ENCODE assay signal across 29 cellular contexts in genomic region chr9:130437011-130437784, GRCh38.
"Had no signal": no experiment of that assay in that cellular context is flagged by ENCODE, and none has a peak within 500 bp of the region (broad histone marks: within the 10 kb centered on the region; RNA-seq: fewer than 3 reads in every experiment).

No MANE protein-coding gene starts in this region.

- H2AFZ ChIP-seq: hepatocyte had no signal

- H3K4me2 ChIP-seq: hepatocyte had no signal

- ATAC-seq: body of pancreas, gastrocnemius medialis, left colon, lower lobe of right lung, natural killer cell, upper lobe of right lung had no signal

- H3K27ac ChIP-seq: adrenal gland, body of pancreas, colonic mucosa, dorsolateral prefrontal cortex, gastrocnemius medialis, hepatocyte, lower lobe of right lung, neutrophil, ovary, suprapubic skin, tibial artery, upper lobe of right lung had no signal

- DNase-seq: activated CD4-positive, alpha-beta T cell treated with anti-CD3 and anti-CD28 coated beads for 4 hours; activated CD4-positive, alpha-beta T cell treated with anti-CD3 and anti-CD28 coated beads, Interleukin-2, amount 50 U/mL, for 4 hours; activated effector memory CD4-positive, alpha-beta T cell treated with Interleukin-2 at 50 U/mL for 16 hours; activated naive CD4-positive, alpha-beta T cell treated with anti-CD3 and anti-CD28 coated beads for 36 hours; activated naive CD8-positive, alpha-beta T cell treated with anti-CD3 and anti-CD28 coated beads for 36 hours; adrenal gland; aorta; body of pancreas; colonic mucosa; dorsolateral prefrontal cortex; effector memory CD4-positive, alpha-beta T cell; erythroblast; gastrocnemius medialis; glutamatergic neuron; islet precursor cell; left colon; lower lobe of right lung; mesenchymal stem cell; natural killer cell; ovary; stimulated activated naive CD4-positive, alpha-beta T cell; T-helper 1 cell; tibial artery; upper lobe of right lung had no signal

- H3K79me2 ChIP-seq: hepatocyte had no signal

- H3K4me3 ChIP-seq: adrenal gland, body of pancreas, colonic mucosa, dorsolateral prefrontal cortex, gastrocnemius medialis, hepatocyte, lower lobe of right lung, ovary, suprapubic skin, tibial artery, upper lobe of right lung had no signal

- H3K9me3 Mint-ChIP-seq: natural killer cell had no signal

- H3K27ac Mint-ChIP-seq: activated naive CD4-positive, alpha-beta T cell treated with anti-CD3 and anti-CD28 coated beads for 36 hours; activated naive CD8-positive, alpha-beta T cell treated with anti-CD3 and anti-CD28 coated beads for 36 hours; natural killer cell; progenitor cell of endocrine pancreas; T-helper 2 cell treated with Interferon-gamma antibody and Interleukin-4, amounts not matched to agents 5 μg/mL and 100 μg/mL, for 36 hours had no signal

- H3K4me1 ChIP-seq: gastrocnemius medialis had no signal

- H3K27me3 ChIP-seq: adrenal gland, colonic mucosa, gastrocnemius medialis, ovary had no signal

- H3K4me3 Mint-ChIP-seq: activated naive CD4-positive, alpha-beta T cell treated with anti-CD3 and anti-CD28 coated beads for 36 hours; activated naive CD8-positive, alpha-beta T cell treated with anti-CD3 and anti-CD28 coated beads for 36 hours; natural killer cell; T-helper 2 cell treated with Interferon-gamma antibody and Interleukin-4, amounts not matched to agents 5 μg/mL and 100 μg/mL, for 36 hours had no signal

- H3K36me3 Mint-ChIP-seq: activated naive CD8-positive, alpha-beta T cell treated with anti-CD3 and anti-CD28 coated beads for 36 hours had no signal

- H3K9me3 ChIP-seq: adrenal gland, body of pancreas, colonic mucosa, gastrocnemius medialis, neutrophil, ovary had no signal

- H3K36me3 ChIP-seq: adrenal gland, colonic mucosa, gastrocnemius medialis, lower lobe of right lung, neutrophil, ovary, suprapubic skin, tibial artery, upper lobe of right lung had no signal
